In genomic region chr3:177322846-177323245, GRCh38 we compare ENCODE assay signal across 21 cellular contexts.
"Had no signal": no experiment of that assay in that cellular context is flagged by ENCODE, and none has a peak within 500 bp of the region (broad histone marks: within the 10 kb centered on the region; RNA-seq: fewer than 3 reads in every experiment).

No MANE protein-coding gene starts in this region.

- H3K27ac ChIP-seq: coronary artery, upper lobe of left lung had no signal

- H3K4me3 Mint-ChIP-seq: activated CD4-positive, alpha-beta T cell treated with anti-CD3 and anti-CD28 coated beads for 36 hours; activated naive CD8-positive, alpha-beta T cell treated with anti-CD3 and anti-CD28 coated beads for 36 hours; nephron progenitor cell; WTC11 had no signal

- H3K36me3 Mint-ChIP-seq: WTC11 had no signal

- DNase-seq: activated CD4-positive, alpha-beta T cell treated with anti-CD3 and anti-CD28 coated beads for 36 hours; activated CD4-positive, alpha-beta T cell treated with anti-CD3 and anti-CD28 coated beads, Interleukin-2, amount 50 U/mL, for 48 hours; activated CD8-positive, alpha-beta memory T cell treated with anti-CD3 and anti-CD28 coated beads, Interleukin-2, amount 50 U/mL, for 48 hours; activated naive CD4-positive, alpha-beta T cell treated with Interleukin-2 at 50 U/mL for 16 hours; activated naive CD8-positive, alpha-beta T cell treated with anti-CD3 and anti-CD28 coated beads for 36 hours; activated T-cell treated with anti-CD3 and anti-CD28 coated beads, Interleukin-2, amount 50 U/mL, for 48 hours; cerebellar nuclear complex; foreskin fibroblast; kidney; midbrain; nephron progenitor cell; occipital lobe; small intestine; stimulated activated CD4-positive, alpha-beta T cell treated with anti-CD3 and anti-CD28 coated beads, Interleukin-15, amount 100 ng/mL, for 24 hours; stimulated activated CD8-positive, alpha-beta memory T cell treated with anti-CD3 and anti-CD28 coated beads, Interleukin-4, amount 100 ng/mL, for 48 hours; stimulated activated naive CD4-positive, alpha-beta T cell; T-helper 9 cell had no signal

- H3K27me3 Mint-ChIP-seq: activated naive CD8-positive, alpha-beta T cell treated with anti-CD3 and anti-CD28 coated beads for 36 hours had no signal

- ATAC-seq: activated CD4-positive, alpha-beta T cell treated with anti-CD3 and anti-CD28 coated beads for 36 hours; sciatic nerve; WTC11 had no signal

- H3K36me3 ChIP-seq: upper lobe of left lung had no signal

- H3K9me3 ChIP-seq: upper lobe of left lung had no signal

- H3K4me3 ChIP-seq: coronary artery, upper lobe of left lung had no signal

- H3K27me3 ChIP-seq: upper lobe of left lung had no signal

- H3K27ac Mint-ChIP-seq: activated CD4-positive, alpha-beta T cell treated with anti-CD3 and anti-CD28 coated beads for 36 hours; activated naive CD8-positive, alpha-beta T cell treated with anti-CD3 and anti-CD28 coated beads for 36 hours; nephron progenitor cell; WTC11 had no signal
